Comparison of ENCODE assay signal across 8 cellular contexts in the genomic region with DNA sequence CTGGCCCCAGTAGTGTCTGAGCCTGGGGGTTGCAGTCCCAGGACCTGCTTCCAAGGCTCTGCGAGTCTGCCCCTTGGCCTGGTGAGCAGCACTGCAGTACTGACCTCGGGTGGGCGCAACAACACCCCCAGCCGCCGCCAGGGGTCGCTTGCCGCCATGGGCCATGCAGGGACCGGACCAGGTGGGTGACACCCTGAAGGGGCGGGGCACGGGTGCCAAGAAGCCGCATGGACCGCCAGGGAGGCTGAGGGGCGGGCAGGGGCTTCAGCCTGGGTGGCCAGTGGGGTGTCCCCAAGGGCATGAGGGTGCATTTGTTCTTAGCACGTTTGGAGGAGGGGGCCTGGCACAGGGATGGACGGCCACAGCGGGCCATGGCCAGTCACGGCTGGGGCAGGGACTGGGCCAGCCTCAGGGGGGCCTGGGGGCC. TPM values are rescaled to one million over a fixed set of nuclear protein-coding genes. Genes with fewer than 3 reads are reported as not detected.
DNase-seq lines count a peak whose midpoint lies in the region; ATAC-seq and TF ChIP-seq lines count a peak whose summit lies in the region.

No MANE protein-coding gene starts in this region.

- H3K27ac ChIP-seq in mammary epithelial cell (ENCODE audit: insufficient read depth, low read depth, low read length) = no peak overlapping the region

- H3K9ac ChIP-seq in mammary epithelial cell (ENCODE audit: insufficient read depth, low read length) = no peak overlapping the region

- no peaks in the 10 kb centered on the region for H3K27me3 ChIP-seq in mammary epithelial cell (ENCODE audit: insufficient read depth, low read length)

- POLR2A ChIA-PET in activated B cell treated with CpG ODN at 0.5 μM for 24 hours (lab: Charles Lee) = no interaction called here

- no peaks in the 10 kb centered on the region for H3K27me3 Mint-ChIP-seq in activated B cell treated with CpG ODN at 0.5 μM for 24 hours

- intact Hi-C loops in activated B cell treated with CpG ODN at 0.5 μM for 24 hours (cut with micrococcal nuclease) (loop anchor here (1.0 kb wide), 1 partner anchor 153 kb away; no protein-coding TSS in a partner anchor), mammary epithelial cell (cut with micrococcal nuclease) (loop anchor here (1.0 kb wide), 1 partner anchor 164 kb away; no protein-coding TSS in a partner anchor)

- H3K9me3 ChIP-seq in mammary epithelial cell (replicated peaks; ENCODE audit: insufficient read depth, low read length) = no peaks in the 10 kb centered on the region

- H4K20me1 ChIP-seq in mammary epithelial cell (ENCODE audit: insufficient read depth, low read length) = no peaks in the 10 kb centered on the region

- H3K4me3 Mint-ChIP-seq in activated B cell treated with CpG ODN at 0.5 μM for 24 hours = no peak overlapping the region

- H3K9me3 Mint-ChIP-seq in activated B cell treated with CpG ODN at 0.5 μM for 24 hours = no peaks in the 10 kb centered on the region

- peaks cover 6% of the 10 kb centered on the region for H3K36me3 ChIP-seq in mammary epithelial cell (ENCODE audit: insufficient read depth, low read length)

- peaks cover 21% of the 10 kb centered on the region for H3K36me3 Mint-ChIP-seq in activated B cell treated with CpG ODN at 0.5 μM for 24 hours (ENCODE audit: low read depth)

- TF ChIP-seq CTCF in GM20000 (IDR thresholded peaks at IDR 0.05; ENCODE audit: extremely low read depth, missing control alignments) (peak; percentile 89), activated B cell treated with CpG ODN at 0.5 μM for 24 hours (IDR thresholded peaks at IDR 0.05) (peak; percentile 71), mammary epithelial cell (conservative IDR thresholded peaks at IDR 0.05 in 1 of 2, IDR thresholded peaks at IDR 0.05 in 1 of 2; ENCODE audit: extremely low read depth in 1 of 2, insufficient read depth in 1 of 2, low read depth in 1 of 2, low read length in 2 of 2) (peak; percentile 77 to 85)

- H3K79me2 ChIP-seq in mammary epithelial cell (ENCODE audit: insufficient read depth, low read length) = no peaks in the 10 kb centered on the region

- ATAC-seq in activated B cell treated with CpG ODN at 0.5 μM for 24 hours (ENCODE audit: low read depth) = peak; percentile 95

- H3K4me1 Mint-ChIP-seq in activated B cell treated with CpG ODN at 0.5 μM for 24 hours = no peaks in the 10 kb centered on the region

- 40% methylated on average over 4 of the region's 17 CpGs for WGBS in mammary epithelial cell (ENCODE audit: low coverage, missing lambda C conversion rate)

- H3K4me3 ChIP-seq in mammary epithelial cell (replicated peaks in 1 of 3; ENCODE audit: insufficient read depth in 1 of 3, low read depth in 2 of 3, low read length in 3 of 3) = no peak overlapping the region

- no peak overlapping the region for H3K4me2 ChIP-seq in mammary epithelial cell (ENCODE audit: insufficient read depth, low read depth, low read length)

- H2AFZ ChIP-seq in mammary epithelial cell (ENCODE audit: low read depth, low read length) = no peak overlapping the region

- dilution Hi-C loops in mammary epithelial cell (cut with HindIII; ENCODE audit: low sequenced_read_pairs) = no loop called here

- in situ Hi-C loops in mammary epithelial cell (cut with MboI; ENCODE audit: low sequenced_read_pairs in 2 of 2) = loop anchor here in 1 of 2 donors (10.0 to 25.0 kb wide), 3 partner anchors 69 to 441 kb away; no protein-coding TSS in a partner anchor

- peaks cover under 1% of the 10 kb centered on the region for H3K4me1 ChIP-seq in mammary epithelial cell (ENCODE audit: insufficient read depth, low read length)

- no peak overlapping the region for H3K27ac Mint-ChIP-seq in activated B cell treated with CpG ODN at 0.5 μM for 24 hours

- BruUV-seq in mammary epithelial cell (replicated peaks; lab: Mats Ljungman, UMichigan) = no TSS peak

- DNase-seq in AG08395 (ENCODE audit: low spot score) = peak; percentile 82
- DNase-seq in GM20000 (ENCODE audit: low spot score) = peak; percentile 89
- DNase-seq in NCI-H1436 (lab: John Stamatoyannopoulos, UW) = peak; percentile 82
- peak; percentile 84 for DNase-seq in activated B cell treated with CpG ODN at 0.5 μM for 24 hours
- DNase-seq in mammary epithelial cell = no peak
- DNase-seq in left kidney (ENCODE audit: low read depth, low spot score) = peak; percentile 92
- DNase-seq in stimulated activated CD4-positive, alpha-beta T cell treated with anti-CD3 and anti-CD28 coated beads, TNF-alpha, amount 100 ng/mL, for 48 hours (ENCODE audit: low read depth in 3 of 3) = peak; percentile 69 to 78 (median 77)
- no peak for DNase-seq in NCI-H187 treated with DMSO at 0.1 percent for 48 hours (lab: John Stamatoyannopoulos, UW)

- CTCF ChIA-PET in activated B cell treated with CpG ODN at 0.5 μM for 24 hours (lab: Charles Lee) = interaction anchor here (1.8 to 5.3 kb wide), 2 partner anchors 64 to 154 kb away, joined by 7 to 87 read pairs; no protein-coding TSS in a partner anchor
- CTCF ChIA-PET in mammary epithelial cell (lab: Charles Lee; ENCODE audit: low non-redundant PET) = no interaction called here

RNA-seq across cellular contexts. Expression of a gene that starts 25.0 kb away (rescaled TPM):
- 16.1 and 20.5 TPM in 2 replicates for total RNA-seq in activated B cell treated with CpG ODN at 0.5 μM for 24 hours
- total RNA-seq in mammary epithelial cell = 10 to 100 TPM in 1 of 2 donors, 1 to 10 TPM in 1; 2.3 to 73.0 TPM
- 46.9 TPM for polyA plus RNA-seq in mammary epithelial cell
- polyA minus RNA-seq in mammary epithelial cell = 103 TPM

RNA-seq across cellular contexts. Expression of a gene that starts 25.2 kb away (rescaled TPM):
- total RNA-seq in activated B cell treated with CpG ODN at 0.5 μM for 24 hours (23.6 and 23.7 TPM in 2 replicates), mammary epithelial cell (10 to 100 TPM; 31.7 to 52.7 TPM)
- 21.5 TPM for polyA plus RNA-seq in mammary epithelial cell
- polyA minus RNA-seq in mammary epithelial cell = 15.1 TPM

RNA-seq across cellular contexts. Expression of a gene that starts 34.2 kb away (rescaled TPM):
- total RNA-seq in activated B cell treated with CpG ODN at 0.5 μM for 24 hours = 34.0 and 37.8 TPM in 2 replicates
- total RNA-seq in mammary epithelial cell = 10 to 100 TPM; 38.0 to 55.7 TPM
- polyA plus RNA-seq in mammary epithelial cell = 71.1 TPM
- 46.8 TPM for polyA minus RNA-seq in mammary epithelial cell

RNA-seq across cellular contexts. Expression of a gene that starts 46.8 kb away (rescaled TPM):
- total RNA-seq in activated B cell treated with CpG ODN at 0.5 μM for 24 hours = 0.10 and 0.40 TPM in 2 replicates
- total RNA-seq in mammary epithelial cell = 1 to 10 TPM in 1 of 2 donors, under 1 TPM in 1; 0.67 to 6.2 TPM
- polyA plus RNA-seq in mammary epithelial cell = 3.8 TPM
- 2.1 TPM for polyA minus RNA-seq in mammary epithelial cell

Comparison
In these comparisons a context has a peak if more than half of its experiments do, and no peak if none do; other contexts are left out.
1. DNase-seq: peak in AG08395 (single experiment), GM20000 (single experiment), NCI-H1436 (single experiment), activated B cell treated with CpG ODN at 0.5 μM for 24 hours (single experiment), left kidney (single experiment) and stimulated activated CD4-positive, alpha-beta T cell treated with anti-CD3 and anti-CD28 coated beads, TNF-alpha, amount 100 ng/mL, for 48 hours (3 of 3); none in mammary epithelial cell (single experiment) and NCI-H187 treated with DMSO at 0.1 percent for 48 hours (single experiment).
2. Peak in every context shown above with its lines, with median percentiles within 50 percentile points of each other: CTCF ChIP-seq.